2 cellular contexts compared by ENCODE assay signal in the genomic region with DNA sequence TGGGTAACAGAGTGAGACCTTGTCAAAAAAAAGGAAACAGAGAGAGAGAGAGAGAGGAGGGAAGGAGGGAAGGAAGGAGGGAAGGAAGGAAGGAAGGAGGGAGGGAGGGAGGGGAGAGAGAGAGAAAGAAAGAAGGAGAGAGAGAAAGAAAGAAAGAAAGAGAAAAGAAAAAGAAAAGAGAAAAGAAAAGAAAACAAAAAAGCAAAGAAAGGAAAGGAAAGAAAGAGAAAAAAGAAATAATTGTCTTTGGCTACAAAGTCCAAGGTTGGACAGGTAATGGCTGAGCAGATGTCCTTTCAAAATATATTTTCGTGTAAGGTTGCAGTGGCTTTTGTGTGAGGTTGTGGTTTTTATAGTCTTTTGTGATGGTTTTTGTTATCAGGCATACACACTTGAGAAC.
A peak's percentile ranks its signal among the peaks of the same experiment; 100 is the strongest.
TF ChIP-seq lines count a peak whose summit lies in the region.

No MANE protein-coding gene starts in this region.

TF ChIP-seq in GM23338, 12 proteins besides CTCF, POLR2A, EP300 and RAD21 (continued from another document):
- TF ChIP-seq, protein P1, sequence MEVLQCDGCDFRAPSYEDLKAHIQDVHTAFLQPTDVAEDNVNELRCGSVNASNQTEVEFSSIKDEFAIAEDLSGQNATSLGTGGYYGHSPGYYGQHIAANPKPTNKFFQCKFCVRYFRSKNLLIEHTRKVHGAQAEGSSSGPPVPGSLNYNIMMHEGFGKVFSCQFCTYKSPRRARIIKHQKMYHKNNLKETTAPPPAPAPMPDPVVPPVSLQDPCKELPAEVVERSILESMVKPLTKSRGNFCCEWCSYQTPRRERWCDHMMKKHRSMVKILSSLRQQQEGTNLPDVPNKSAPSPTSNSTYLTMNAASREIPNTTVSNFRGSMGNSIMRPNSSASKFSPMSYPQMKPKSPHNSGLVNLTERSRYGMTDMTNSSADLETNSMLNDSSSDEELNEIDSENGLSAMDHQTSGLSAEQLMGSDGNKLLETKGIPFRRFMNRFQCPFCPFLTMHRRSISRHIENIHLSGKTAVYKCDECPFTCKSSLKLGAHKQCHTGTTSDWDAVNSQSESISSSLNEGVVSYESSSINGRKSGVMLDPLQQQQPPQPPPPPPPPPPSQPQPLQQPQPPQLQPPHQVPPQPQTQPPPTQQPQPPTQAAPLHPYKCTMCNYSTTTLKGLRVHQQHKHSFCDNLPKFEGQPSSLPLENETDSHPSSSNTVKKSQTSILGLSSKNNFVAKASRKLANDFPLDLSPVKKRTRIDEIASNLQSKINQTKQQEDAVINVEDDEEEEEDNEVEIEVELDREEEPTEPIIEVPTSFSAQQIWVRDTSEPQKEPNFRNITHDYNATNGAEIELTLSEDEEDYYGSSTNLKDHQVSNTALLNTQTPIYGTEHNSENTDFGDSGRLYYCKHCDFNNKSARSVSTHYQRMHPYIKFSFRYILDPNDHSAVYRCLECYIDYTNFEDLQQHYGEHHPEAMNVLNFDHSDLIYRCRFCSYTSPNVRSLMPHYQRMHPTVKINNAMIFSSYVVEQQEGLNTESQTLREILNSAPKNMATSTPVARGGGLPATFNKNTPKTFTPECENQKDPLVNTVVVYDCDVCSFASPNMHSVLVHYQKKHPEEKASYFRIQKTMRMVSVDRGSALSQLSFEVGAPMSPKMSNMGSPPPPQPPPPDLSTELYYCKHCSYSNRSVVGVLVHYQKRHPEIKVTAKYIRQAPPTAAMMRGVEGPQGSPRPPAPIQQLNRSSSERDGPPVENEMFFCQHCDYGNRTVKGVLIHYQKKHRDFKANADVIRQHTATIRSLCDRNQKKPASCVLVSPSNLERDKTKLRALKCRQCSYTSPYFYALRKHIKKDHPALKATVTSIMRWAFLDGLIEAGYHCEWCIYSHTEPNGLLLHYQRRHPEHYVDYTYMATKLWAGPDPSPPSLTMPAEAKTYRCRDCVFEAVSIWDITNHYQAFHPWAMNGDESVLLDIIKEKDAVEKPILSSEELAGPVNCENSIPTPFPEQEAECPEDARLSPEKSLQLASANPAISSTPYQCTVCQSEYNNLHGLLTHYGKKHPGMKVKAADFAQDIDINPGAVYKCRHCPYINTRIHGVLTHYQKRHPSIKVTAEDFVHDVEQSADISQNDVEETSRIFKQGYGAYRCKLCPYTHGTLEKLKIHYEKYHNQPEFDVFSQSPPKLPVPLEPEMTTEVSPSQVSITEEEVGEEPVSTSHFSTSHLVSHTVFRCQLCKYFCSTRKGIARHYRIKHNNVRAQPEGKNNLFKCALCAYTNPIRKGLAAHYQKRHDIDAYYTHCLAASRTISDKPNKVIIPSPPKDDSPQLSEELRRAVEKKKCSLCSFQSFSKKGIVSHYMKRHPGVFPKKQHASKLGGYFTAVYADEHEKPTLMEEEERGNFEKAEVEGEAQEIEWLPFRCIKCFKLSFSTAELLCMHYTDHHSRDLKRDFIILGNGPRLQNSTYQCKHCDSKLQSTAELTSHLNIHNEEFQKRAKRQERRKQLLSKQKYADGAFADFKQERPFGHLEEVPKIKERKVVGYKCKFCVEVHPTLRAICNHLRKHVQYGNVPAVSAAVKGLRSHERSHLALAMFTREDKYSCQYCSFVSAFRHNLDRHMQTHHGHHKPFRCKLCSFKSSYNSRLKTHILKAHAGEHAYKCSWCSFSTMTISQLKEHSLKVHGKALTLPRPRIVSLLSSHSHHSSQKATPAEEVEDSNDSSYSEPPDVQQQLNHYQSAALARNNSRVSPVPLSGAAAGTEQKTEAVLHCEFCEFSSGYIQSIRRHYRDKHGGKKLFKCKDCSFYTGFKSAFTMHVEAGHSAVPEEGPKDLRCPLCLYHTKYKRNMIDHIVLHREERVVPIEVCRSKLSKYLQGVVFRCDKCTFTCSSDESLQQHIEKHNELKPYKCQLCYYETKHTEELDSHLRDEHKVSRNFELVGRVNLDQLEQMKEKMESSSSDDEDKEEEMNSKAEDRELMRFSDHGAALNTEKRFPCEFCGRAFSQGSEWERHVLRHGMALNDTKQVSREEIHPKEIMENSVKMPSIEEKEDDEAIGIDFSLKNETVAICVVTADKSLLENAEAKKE (CRISPR knock-in tag; IDR thresholded peaks at IDR 0.05) = no peak
- TF ChIP-seq, protein P2, sequence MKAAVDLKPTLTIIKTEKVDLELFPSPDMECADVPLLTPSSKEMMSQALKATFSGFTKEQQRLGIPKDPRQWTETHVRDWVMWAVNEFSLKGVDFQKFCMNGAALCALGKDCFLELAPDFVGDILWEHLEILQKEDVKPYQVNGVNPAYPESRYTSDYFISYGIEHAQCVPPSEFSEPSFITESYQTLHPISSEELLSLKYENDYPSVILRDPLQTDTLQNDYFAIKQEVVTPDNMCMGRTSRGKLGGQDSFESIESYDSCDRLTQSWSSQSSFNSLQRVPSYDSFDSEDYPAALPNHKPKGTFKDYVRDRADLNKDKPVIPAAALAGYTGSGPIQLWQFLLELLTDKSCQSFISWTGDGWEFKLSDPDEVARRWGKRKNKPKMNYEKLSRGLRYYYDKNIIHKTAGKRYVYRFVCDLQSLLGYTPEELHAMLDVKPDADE (IDR thresholded peaks at IDR 0.05) = no peak
- no peak for TF ChIP-seq EZH2phosphoT487 (IDR thresholded peaks at IDR 0.05; ENCODE audit: unreplicated experiment)
- TF ChIP-seq ZNF114 (CRISPR knock-in tag; IDR thresholded peaks at IDR 0.05) = no peak
- TF ChIP-seq NANOG (IDR thresholded peaks at IDR 0.05; ENCODE audit: borderline replicate concordance) = no peak
- TF ChIP-seq, protein P3, sequence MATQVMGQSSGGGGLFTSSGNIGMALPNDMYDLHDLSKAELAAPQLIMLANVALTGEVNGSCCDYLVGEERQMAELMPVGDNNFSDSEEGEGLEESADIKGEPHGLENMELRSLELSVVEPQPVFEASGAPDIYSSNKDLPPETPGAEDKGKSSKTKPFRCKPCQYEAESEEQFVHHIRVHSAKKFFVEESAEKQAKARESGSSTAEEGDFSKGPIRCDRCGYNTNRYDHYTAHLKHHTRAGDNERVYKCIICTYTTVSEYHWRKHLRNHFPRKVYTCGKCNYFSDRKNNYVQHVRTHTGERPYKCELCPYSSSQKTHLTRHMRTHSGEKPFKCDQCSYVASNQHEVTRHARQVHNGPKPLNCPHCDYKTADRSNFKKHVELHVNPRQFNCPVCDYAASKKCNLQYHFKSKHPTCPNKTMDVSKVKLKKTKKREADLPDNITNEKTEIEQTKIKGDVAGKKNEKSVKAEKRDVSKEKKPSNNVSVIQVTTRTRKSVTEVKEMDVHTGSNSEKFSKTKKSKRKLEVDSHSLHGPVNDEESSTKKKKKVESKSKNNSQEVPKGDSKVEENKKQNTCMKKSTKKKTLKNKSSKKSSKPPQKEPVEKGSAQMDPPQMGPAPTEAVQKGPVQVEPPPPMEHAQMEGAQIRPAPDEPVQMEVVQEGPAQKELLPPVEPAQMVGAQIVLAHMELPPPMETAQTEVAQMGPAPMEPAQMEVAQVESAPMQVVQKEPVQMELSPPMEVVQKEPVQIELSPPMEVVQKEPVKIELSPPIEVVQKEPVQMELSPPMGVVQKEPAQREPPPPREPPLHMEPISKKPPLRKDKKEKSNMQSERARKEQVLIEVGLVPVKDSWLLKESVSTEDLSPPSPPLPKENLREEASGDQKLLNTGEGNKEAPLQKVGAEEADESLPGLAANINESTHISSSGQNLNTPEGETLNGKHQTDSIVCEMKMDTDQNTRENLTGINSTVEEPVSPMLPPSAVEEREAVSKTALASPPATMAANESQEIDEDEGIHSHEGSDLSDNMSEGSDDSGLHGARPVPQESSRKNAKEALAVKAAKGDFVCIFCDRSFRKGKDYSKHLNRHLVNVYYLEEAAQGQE (IDR thresholded peaks at IDR 0.05; ENCODE audit: unreplicated experiment) = no peak
- no peak for TF ChIP-seq CREB1 (CRISPR knock-in tag; IDR thresholded peaks at IDR 0.05; ENCODE audit: low read depth)
- no peak for TF ChIP-seq EZH2 (IDR thresholded peaks at IDR 0.05; ENCODE audit: low read depth, unreplicated experiment)
- no peak for TF ChIP-seq JUNB (IDR thresholded peaks at IDR 0.05; ENCODE audit: unreplicated experiment)
TF ChIP-seq in GM23338: peak in this region for 0.

TF ChIP-seq in K562, 482 proteins besides CTCF, POLR2A, EP300 and RAD21:
- TF ChIP-seq, protein P4, sequence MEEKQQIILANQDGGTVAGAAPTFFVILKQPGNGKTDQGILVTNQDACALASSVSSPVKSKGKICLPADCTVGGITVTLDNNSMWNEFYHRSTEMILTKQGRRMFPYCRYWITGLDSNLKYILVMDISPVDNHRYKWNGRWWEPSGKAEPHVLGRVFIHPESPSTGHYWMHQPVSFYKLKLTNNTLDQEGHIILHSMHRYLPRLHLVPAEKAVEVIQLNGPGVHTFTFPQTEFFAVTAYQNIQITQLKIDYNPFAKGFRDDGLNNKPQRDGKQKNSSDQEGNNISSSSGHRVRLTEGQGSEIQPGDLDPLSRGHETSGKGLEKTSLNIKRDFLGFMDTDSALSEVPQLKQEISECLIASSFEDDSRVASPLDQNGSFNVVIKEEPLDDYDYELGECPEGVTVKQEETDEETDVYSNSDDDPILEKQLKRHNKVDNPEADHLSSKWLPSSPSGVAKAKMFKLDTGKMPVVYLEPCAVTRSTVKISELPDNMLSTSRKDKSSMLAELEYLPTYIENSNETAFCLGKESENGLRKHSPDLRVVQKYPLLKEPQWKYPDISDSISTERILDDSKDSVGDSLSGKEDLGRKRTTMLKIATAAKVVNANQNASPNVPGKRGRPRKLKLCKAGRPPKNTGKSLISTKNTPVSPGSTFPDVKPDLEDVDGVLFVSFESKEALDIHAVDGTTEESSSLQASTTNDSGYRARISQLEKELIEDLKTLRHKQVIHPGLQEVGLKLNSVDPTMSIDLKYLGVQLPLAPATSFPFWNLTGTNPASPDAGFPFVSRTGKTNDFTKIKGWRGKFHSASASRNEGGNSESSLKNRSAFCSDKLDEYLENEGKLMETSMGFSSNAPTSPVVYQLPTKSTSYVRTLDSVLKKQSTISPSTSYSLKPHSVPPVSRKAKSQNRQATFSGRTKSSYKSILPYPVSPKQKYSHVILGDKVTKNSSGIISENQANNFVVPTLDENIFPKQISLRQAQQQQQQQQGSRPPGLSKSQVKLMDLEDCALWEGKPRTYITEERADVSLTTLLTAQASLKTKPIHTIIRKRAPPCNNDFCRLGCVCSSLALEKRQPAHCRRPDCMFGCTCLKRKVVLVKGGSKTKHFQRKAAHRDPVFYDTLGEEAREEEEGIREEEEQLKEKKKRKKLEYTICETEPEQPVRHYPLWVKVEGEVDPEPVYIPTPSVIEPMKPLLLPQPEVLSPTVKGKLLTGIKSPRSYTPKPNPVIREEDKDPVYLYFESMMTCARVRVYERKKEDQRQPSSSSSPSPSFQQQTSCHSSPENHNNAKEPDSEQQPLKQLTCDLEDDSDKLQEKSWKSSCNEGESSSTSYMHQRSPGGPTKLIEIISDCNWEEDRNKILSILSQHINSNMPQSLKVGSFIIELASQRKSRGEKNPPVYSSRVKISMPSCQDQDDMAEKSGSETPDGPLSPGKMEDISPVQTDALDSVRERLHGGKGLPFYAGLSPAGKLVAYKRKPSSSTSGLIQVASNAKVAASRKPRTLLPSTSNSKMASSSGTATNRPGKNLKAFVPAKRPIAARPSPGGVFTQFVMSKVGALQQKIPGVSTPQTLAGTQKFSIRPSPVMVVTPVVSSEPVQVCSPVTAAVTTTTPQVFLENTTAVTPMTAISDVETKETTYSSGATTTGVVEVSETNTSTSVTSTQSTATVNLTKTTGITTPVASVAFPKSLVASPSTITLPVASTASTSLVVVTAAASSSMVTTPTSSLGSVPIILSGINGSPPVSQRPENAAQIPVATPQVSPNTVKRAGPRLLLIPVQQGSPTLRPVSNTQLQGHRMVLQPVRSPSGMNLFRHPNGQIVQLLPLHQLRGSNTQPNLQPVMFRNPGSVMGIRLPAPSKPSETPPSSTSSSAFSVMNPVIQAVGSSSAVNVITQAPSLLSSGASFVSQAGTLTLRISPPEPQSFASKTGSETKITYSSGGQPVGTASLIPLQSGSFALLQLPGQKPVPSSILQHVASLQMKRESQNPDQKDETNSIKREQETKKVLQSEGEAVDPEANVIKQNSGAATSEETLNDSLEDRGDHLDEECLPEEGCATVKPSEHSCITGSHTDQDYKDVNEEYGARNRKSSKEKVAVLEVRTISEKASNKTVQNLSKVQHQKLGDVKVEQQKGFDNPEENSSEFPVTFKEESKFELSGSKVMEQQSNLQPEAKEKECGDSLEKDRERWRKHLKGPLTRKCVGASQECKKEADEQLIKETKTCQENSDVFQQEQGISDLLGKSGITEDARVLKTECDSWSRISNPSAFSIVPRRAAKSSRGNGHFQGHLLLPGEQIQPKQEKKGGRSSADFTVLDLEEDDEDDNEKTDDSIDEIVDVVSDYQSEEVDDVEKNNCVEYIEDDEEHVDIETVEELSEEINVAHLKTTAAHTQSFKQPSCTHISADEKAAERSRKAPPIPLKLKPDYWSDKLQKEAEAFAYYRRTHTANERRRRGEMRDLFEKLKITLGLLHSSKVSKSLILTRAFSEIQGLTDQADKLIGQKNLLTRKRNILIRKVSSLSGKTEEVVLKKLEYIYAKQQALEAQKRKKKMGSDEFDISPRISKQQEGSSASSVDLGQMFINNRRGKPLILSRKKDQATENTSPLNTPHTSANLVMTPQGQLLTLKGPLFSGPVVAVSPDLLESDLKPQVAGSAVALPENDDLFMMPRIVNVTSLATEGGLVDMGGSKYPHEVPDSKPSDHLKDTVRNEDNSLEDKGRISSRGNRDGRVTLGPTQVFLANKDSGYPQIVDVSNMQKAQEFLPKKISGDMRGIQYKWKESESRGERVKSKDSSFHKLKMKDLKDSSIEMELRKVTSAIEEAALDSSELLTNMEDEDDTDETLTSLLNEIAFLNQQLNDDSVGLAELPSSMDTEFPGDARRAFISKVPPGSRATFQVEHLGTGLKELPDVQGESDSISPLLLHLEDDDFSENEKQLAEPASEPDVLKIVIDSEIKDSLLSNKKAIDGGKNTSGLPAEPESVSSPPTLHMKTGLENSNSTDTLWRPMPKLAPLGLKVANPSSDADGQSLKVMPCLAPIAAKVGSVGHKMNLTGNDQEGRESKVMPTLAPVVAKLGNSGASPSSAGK (IDR thresholded peaks at IDR 0.05) = no peak
- TF ChIP-seq, protein P5, sequence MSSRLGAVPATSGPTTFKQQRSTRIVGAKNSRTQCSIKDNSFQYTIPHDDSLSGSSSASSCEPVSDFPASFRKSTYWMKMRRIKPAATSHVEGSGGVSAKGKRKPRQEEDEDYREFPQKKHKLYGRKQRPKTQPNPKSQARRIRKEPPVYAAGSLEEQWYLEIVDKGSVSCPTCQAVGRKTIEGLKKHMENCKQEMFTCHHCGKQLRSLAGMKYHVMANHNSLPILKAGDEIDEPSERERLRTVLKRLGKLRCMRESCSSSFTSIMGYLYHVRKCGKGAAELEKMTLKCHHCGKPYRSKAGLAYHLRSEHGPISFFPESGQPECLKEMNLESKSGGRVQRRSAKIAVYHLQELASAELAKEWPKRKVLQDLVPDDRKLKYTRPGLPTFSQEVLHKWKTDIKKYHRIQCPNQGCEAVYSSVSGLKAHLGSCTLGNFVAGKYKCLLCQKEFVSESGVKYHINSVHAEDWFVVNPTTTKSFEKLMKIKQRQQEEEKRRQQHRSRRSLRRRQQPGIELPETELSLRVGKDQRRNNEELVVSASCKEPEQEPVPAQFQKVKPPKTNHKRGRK (tag; IDR thresholded peaks at IDR 0.05) = peak; percentile 65
